Comparison of ENCODE assay signal across 1 cellular context in the genomic region with DNA sequence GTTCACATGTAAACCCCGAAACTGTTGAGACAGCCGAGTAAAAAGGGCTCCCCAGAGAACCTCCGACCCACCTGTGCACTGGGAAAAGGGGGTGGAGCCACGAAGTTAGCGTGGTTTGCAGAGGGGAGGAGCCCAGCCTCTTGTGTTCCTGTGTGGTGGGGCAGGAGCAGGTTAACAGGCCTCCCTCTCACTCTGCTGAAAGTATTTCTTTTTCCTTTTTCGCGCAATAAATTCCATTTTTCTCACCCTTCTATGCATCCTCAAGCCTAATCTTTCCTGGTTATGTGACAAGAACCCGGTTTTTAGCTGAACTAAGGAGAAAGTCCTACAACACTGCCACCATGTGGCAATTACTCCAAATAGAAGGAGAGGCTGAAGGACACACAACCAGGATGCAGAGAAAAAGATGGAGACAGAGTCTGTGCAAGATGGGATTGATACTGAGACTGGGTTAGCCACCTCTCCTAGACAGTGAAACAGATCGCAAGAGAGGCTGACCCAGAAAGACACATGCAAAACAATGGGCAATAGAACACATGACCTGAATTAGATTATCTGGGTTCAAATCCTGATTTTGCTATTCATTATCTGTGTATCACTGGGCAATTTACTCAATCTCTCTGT.
TF ChIP-seq lines count a peak whose summit lies in the region.

No MANE protein-coding gene starts in this region.

TF ChIP-seq in GM12878, 131 proteins besides CTCF, POLR2A, EP300 and RAD21 (continued from another document and continues in another):
- no peak for TF ChIP-seq CUX1 (IDR thresholded peaks at IDR 0.05; ENCODE audit: insufficient replicate concordance, low read depth, low read length)
- peak; percentile 43; the same call in 1 of the 2 replicates for TF ChIP-seq RUNX3 (IDR thresholded peaks at IDR 0.05; ENCODE audit: low read length)
- no peak for TF ChIP-seq SMAD5 (IDR thresholded peaks at IDR 0.05; ENCODE audit: low read depth)
- TF ChIP-seq HDAC2 (IDR thresholded peaks at IDR 0.05) = no peak
- no peak for TF ChIP-seq STAT3 (IDR thresholded peaks at IDR 0.05; ENCODE audit: low read depth, low read length)
- no peak for TF ChIP-seq IRF5 (IDR thresholded peaks at IDR 0.05; ENCODE audit: borderline replicate concordance)
- TF ChIP-seq IKZF2 (IDR thresholded peaks at IDR 0.05) = no peak; a peak in 2 of 4 replicates
- peak; percentile 50; the same call in 1 of the 2 replicates for TF ChIP-seq MLLT1 (IDR thresholded peaks at IDR 0.05)
- TF ChIP-seq, protein P1, sequence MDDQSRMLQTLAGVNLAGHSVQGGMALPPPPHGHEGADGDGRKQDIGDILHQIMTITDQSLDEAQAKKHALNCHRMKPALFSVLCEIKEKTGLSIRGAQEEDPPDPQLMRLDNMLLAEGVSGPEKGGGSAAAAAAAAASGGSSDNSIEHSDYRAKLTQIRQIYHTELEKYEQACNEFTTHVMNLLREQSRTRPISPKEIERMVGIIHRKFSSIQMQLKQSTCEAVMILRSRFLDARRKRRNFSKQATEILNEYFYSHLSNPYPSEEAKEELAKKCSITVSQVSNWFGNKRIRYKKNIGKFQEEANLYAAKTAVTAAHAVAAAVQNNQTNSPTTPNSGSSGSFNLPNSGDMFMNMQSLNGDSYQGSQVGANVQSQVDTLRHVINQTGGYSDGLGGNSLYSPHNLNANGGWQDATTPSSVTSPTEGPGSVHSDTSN (IDR thresholded peaks at IDR 0.05; ENCODE audit: insufficient replicate concordance, low read depth, low read length) = no peak
- TF ChIP-seq JUNB (IDR thresholded peaks at IDR 0.05) = no peak
- no peak; the same call in 1 of the 2 replicates for TF ChIP-seq RAD51 (IDR thresholded peaks at IDR 0.05)
- TF ChIP-seq HDGF (IDR thresholded peaks at IDR 0.05) = no peak
- TF ChIP-seq, protein P2, sequence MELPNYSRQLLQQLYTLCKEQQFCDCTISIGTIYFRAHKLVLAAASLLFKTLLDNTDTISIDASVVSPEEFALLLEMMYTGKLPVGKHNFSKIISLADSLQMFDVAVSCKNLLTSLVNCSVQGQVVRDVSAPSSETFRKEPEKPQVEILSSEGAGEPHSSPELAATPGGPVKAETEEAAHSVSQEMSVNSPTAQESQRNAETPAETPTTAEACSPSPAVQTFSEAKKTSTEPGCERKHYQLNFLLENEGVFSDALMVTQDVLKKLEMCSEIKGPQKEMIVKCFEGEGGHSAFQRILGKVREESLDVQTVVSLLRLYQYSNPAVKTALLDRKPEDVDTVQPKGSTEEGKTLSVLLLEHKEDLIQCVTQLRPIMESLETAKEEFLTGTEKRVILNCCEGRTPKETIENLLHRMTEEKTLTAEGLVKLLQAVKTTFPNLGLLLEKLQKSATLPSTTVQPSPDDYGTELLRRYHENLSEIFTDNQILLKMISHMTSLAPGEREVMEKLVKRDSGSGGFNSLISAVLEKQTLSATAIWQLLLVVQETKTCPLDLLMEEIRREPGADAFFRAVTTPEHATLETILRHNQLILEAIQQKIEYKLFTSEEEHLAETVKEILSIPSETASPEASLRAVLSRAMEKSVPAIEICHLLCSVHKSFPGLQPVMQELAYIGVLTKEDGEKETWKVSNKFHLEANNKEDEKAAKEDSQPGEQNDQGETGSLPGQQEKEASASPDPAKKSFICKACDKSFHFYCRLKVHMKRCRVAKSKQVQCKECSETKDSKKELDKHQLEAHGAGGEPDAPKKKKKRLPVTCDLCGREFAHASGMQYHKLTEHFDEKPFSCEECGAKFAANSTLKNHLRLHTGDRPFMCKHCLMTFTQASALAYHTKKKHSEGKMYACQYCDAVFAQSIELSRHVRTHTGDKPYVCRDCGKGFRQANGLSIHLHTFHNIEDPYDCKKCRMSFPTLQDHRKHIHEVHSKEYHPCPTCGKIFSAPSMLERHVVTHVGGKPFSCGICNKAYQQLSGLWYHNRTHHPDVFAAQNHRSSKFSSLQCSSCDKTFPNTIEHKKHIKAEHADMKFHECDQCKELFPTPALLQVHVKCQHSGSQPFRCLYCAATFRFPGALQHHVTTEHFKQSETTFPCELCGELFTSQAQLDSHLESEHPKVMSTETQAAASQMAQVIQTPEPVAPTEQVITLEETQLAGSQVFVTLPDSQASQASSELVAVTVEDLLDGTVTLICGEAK (IDR thresholded peaks at IDR 0.05; ENCODE audit: borderline replicate concordance) = no peak
- TF ChIP-seq ATF7 (IDR thresholded peaks at IDR 0.05; ENCODE audit: low read depth) = 0 out of 2 replicates have a peak, but pooled peaks have one; percentile 19
- TF ChIP-seq NFXL1 (IDR thresholded peaks at IDR 0.05; ENCODE audit: borderline replicate concordance) = no peak
- TF ChIP-seq KDM1A (IDR thresholded peaks at IDR 0.05; ENCODE audit: borderline replicate concordance) = no peak
- TF ChIP-seq NFIC (IDR thresholded peaks at IDR 0.05; ENCODE audit: low read depth, low read length) = no peak
- TF ChIP-seq, protein P3, sequence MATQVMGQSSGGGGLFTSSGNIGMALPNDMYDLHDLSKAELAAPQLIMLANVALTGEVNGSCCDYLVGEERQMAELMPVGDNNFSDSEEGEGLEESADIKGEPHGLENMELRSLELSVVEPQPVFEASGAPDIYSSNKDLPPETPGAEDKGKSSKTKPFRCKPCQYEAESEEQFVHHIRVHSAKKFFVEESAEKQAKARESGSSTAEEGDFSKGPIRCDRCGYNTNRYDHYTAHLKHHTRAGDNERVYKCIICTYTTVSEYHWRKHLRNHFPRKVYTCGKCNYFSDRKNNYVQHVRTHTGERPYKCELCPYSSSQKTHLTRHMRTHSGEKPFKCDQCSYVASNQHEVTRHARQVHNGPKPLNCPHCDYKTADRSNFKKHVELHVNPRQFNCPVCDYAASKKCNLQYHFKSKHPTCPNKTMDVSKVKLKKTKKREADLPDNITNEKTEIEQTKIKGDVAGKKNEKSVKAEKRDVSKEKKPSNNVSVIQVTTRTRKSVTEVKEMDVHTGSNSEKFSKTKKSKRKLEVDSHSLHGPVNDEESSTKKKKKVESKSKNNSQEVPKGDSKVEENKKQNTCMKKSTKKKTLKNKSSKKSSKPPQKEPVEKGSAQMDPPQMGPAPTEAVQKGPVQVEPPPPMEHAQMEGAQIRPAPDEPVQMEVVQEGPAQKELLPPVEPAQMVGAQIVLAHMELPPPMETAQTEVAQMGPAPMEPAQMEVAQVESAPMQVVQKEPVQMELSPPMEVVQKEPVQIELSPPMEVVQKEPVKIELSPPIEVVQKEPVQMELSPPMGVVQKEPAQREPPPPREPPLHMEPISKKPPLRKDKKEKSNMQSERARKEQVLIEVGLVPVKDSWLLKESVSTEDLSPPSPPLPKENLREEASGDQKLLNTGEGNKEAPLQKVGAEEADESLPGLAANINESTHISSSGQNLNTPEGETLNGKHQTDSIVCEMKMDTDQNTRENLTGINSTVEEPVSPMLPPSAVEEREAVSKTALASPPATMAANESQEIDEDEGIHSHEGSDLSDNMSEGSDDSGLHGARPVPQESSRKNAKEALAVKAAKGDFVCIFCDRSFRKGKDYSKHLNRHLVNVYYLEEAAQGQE (IDR thresholded peaks at IDR 0.05; ENCODE audit: low read depth, low read length) = no peak
- no peak for TF ChIP-seq IRF4 (IDR thresholded peaks at IDR 0.05; ENCODE audit: low read depth, low read length)
- TF ChIP-seq MTA2 (IDR thresholded peaks at IDR 0.05; ENCODE audit: low read depth) = no peak
- no peak for TF ChIP-seq E2F4 (IDR thresholded peaks at IDR 0.05; ENCODE audit: low read depth, low read length)
- TF ChIP-seq RELA (IDR thresholded peaks at IDR 0.05; ENCODE audit: borderline replicate concordance, partially characterized antibody) = no peak
- TF ChIP-seq GATAD2B (conservative IDR thresholded peaks at IDR 0.05; ENCODE audit: low read depth) = no peak
- no peak for TF ChIP-seq ZNF274 (IDR thresholded peaks at IDR 0.05; ENCODE audit: insufficient read depth, insufficient read length)
- no peak for TF ChIP-seq BCL3 (IDR thresholded peaks at IDR 0.05; ENCODE audit: borderline replicate concordance, insufficient read depth, low read depth, low read length, poor library complexity, severe bottlenecking)
